8 cellular contexts compared by ENCODE assay signal in genomic region chr1:54764922-54765561, GRCh38. TPM values are rescaled to one million over a fixed set of nuclear protein-coding genes. Genes with fewer than 3 reads are reported as not detected.
DNase-seq lines count a peak whose midpoint lies in the region; ATAC-seq, FAIRE-seq and TF ChIP-seq lines count a peak whose summit lies in the region.

No MANE protein-coding gene starts in this region.

- ATAC-seq in GM19324 (IDR thresholded peaks at IDR 0.05; ENCODE audit: low FRiP score, unreplicated experiment): peak; percentile 4
- peak; percentile 3 for ATAC-seq in HG03039 (IDR thresholded peaks at IDR 0.05; ENCODE audit: unreplicated experiment)

- no peaks in the 10 kb centered on the region for H3K9me3 Mint-ChIP-seq in activated T-helper 2 cell treated with anti-CD3 and anti-CD28 coated beads, Interferon-gamma antibody, Interleukin-2, Interleukin-4, amounts not matched to agents 10 μg/mL and 5 μg/mL and 100 μg/mL, durations not matched to agents 14 hours and 24 hours and 36 hours

- H3K9me3 ChIP-seq in kidney (ENCODE audit: control insufficient read depth in 1 of 2, low read length in 2 of 2) (no peaks in the 10 kb centered on the region), tibial artery (no peaks in the 10 kb centered on the region)

- H3K36me3 Mint-ChIP-seq in activated T-helper 2 cell treated with anti-CD3 and anti-CD28 coated beads, Interferon-gamma antibody, Interleukin-2, Interleukin-4, amounts not matched to agents 10 μg/mL and 5 μg/mL and 100 μg/mL, durations not matched to agents 14 hours and 24 hours and 36 hours (ENCODE audit: low read depth): no peaks in the 10 kb centered on the region

- peak overlapping the region; percentile 74 for H3K27ac Mint-ChIP-seq in activated T-helper 2 cell treated with anti-CD3 and anti-CD28 coated beads, Interferon-gamma antibody, Interleukin-2, Interleukin-4, amounts not matched to agents 10 μg/mL and 5 μg/mL and 100 μg/mL, durations not matched to agents 14 hours and 24 hours and 36 hours

- peak overlapping the region; percentile 88 for H3K4me3 Mint-ChIP-seq in activated T-helper 2 cell treated with anti-CD3 and anti-CD28 coated beads, Interferon-gamma antibody, Interleukin-2, Interleukin-4, amounts not matched to agents 10 μg/mL and 5 μg/mL and 100 μg/mL, durations not matched to agents 14 hours and 24 hours and 36 hours (ENCODE audit: low read depth)

- H3K27ac ChIP-seq in kidney (ENCODE audit: low read depth in 2 of 2, low read length in 2 of 2) (peak overlapping the region in 1 of 2 donors; percentile 52), tibial artery (peak overlapping the region; percentile 57)

- no peak for TF ChIP-seq CTCF in kidney (IDR thresholded peaks at IDR 0.05; ENCODE audit: borderline replicate concordance, extremely low read depth, insufficient read depth)
- no peak for TF ChIP-seq CTCF in tibial artery (IDR thresholded peaks at IDR 0.05)

- DNase-seq in activated T-helper 2 cell treated with anti-CD3 and anti-CD28 coated beads, Interferon-gamma antibody, Interleukin-2, Interleukin-4, amounts not matched to agents 10 μg/mL and 5 μg/mL and 100 μg/mL, durations not matched to agents 14 hours and 24 hours and 36 hours (ENCODE audit: low spot score): no peak
- no peak for DNase-seq in kidney
- no peak for DNase-seq in tibial artery
- no peak for DNase-seq in DMS153 (lab: John Stamatoyannopoulos, UW)
- DNase-seq in activated CD4-positive, alpha-beta T cell treated with anti-CD3 and anti-CD28 coated beads, Interleukin-2, amount 50 U/mL, for 48 hours: no peak
- no peak for DNase-seq in activated CD4-positive, alpha-beta T cell treated with anti-CD3 and anti-CD28 coated beads, Interleukin-2, amount 50 U/mL, for 4 hours

- H3K4me1 Mint-ChIP-seq in activated T-helper 2 cell treated with anti-CD3 and anti-CD28 coated beads, Interferon-gamma antibody, Interleukin-2, Interleukin-4, amounts not matched to agents 10 μg/mL and 5 μg/mL and 100 μg/mL, durations not matched to agents 14 hours and 24 hours and 36 hours (ENCODE audit: low read depth): peaks cover 12% of the 10 kb centered on the region

- peak overlapping the region in 1 of 2 donors; percentile 17 for H3K9ac ChIP-seq in kidney (ENCODE audit: low read length in 2 of 2)

- H3K4me1 ChIP-seq in kidney (ENCODE audit: control insufficient read depth in 1 of 2, insufficient read depth in 1 of 2, low read depth in 1 of 2, low read length in 2 of 2) (peaks cover 8 to 12% of the 10 kb centered on the region in 2 donors), tibial artery (peaks cover 10 to 14% (median 10%) of the 10 kb centered on the region in 4 donors)

- intact Hi-C loops in activated T-helper 2 cell treated with anti-CD3 and anti-CD28 coated beads, Interferon-gamma antibody, Interleukin-2, Interleukin-4, amounts not matched to agents 10 μg/mL and 5 μg/mL and 100 μg/mL, durations not matched to agents 14 hours and 24 hours and 36 hours (cut with micrococcal nuclease): loop anchor here (1.0 to 2.0 kb wide), 3 partner anchors 36 to 712 kb away; partner anchors contain the start of genes TCEANC2, TMEM59, TTC22 and TTC4
- intact Hi-C loops in kidney (cut with DNase I): no loop called here
- intact Hi-C loops in tibial artery (cut with DNase I; ENCODE audit: low total_unique reads): no loop called here

- H3K27me3 Mint-ChIP-seq in activated T-helper 2 cell treated with anti-CD3 and anti-CD28 coated beads, Interferon-gamma antibody, Interleukin-2, Interleukin-4, amounts not matched to agents 10 μg/mL and 5 μg/mL and 100 μg/mL, durations not matched to agents 14 hours and 24 hours and 36 hours (ENCODE audit: low read depth): no peaks in the 10 kb centered on the region

- no peaks in the 10 kb centered on the region for H3K36me3 ChIP-seq in kidney (ENCODE audit: control insufficient read depth in 1 of 2, insufficient read depth in 2 of 2, low read length in 2 of 2)
- H3K36me3 ChIP-seq in tibial artery: no peaks in the 10 kb centered on the region

- H3K27me3 ChIP-seq in tibial artery: peaks cover 0 to 2% of the 10 kb centered on the region in 2 donors

- peak overlapping the region; percentile 68 to 85 for H3K4me3 ChIP-seq in kidney (ENCODE audit: low read length in 2 of 2)
- H3K4me3 ChIP-seq in tibial artery: peak overlapping the region; percentile 71 to 94

- FAIRE-seq in kidney (lab: Jason Lieb, UNC): no peak

RNA-seq across cellular contexts. Expression of gene PARS2, which starts 0.7 kb away (rescaled TPM):
- total RNA-seq in activated T-helper 2 cell treated with anti-CD3 and anti-CD28 coated beads, Interferon-gamma antibody, Interleukin-2, Interleukin-4, amounts not matched to agents 10 μg/mL and 5 μg/mL and 100 μg/mL, durations not matched to agents 14 hours and 24 hours and 36 hours: 6.1 and 6.4 TPM in 2 replicates
- 7.1 TPM for total RNA-seq in kidney
- polyA plus RNA-seq in kidney (ENCODE audit: insufficient read depth, low read depth, low replicate concordance): 7.2 TPM

RNA-seq across cellular contexts. Expression of gene TTC22, which starts 36.1 kb away (rescaled TPM):
- 0.76 and 1.3 TPM in 2 replicates for total RNA-seq in activated T-helper 2 cell treated with anti-CD3 and anti-CD28 coated beads, Interferon-gamma antibody, Interleukin-2, Interleukin-4, amounts not matched to agents 10 μg/mL and 5 μg/mL and 100 μg/mL, durations not matched to agents 14 hours and 24 hours and 36 hours
- 16.5 TPM for total RNA-seq in kidney
- polyA plus RNA-seq in kidney (ENCODE audit: insufficient read depth, low read depth, low replicate concordance): 9.6 TPM

RNA-seq across cellular contexts. Expression of gene TTC4, which starts 49.4 kb away (rescaled TPM):
- 36.6 and 38.2 TPM in 2 replicates for total RNA-seq in activated T-helper 2 cell treated with anti-CD3 and anti-CD28 coated beads, Interferon-gamma antibody, Interleukin-2, Interleukin-4, amounts not matched to agents 10 μg/mL and 5 μg/mL and 100 μg/mL, durations not matched to agents 14 hours and 24 hours and 36 hours
- total RNA-seq in kidney: 18.0 TPM
- 21.5 TPM for polyA plus RNA-seq in kidney (ENCODE audit: insufficient read depth, low read depth, low replicate concordance)
